ENCODE assay signal across 28 cellular contexts in the genomic region with DNA sequence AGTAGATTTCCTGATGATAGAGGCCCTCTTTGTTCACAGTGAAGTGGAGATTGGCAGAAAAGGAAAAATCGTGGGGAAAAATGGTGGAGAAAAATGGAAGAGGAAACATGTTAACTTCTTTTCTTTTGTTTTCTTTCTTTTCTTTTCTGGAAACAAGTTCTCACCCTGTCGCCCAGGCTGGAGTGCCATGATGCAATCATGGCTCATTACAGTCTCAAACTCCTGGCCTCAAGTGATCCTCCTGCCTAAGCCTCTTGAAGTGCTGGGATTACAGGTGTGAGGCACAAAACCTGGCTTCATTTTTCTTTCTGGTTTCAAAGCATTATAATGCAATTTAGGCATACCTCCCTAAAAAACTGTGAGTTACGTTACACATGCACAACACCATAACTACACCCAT.
"Had no signal": no experiment of that assay in that cellular context is flagged by ENCODE, and none has a peak within 500 bp of the region (broad histone marks: within the 10 kb centered on the region; RNA-seq: fewer than 3 reads in every experiment).

No MANE protein-coding gene starts in this region.

- H3K4me3 ChIP-seq: body of pancreas, esophagus muscularis mucosa, gastrocnemius medialis, heart left ventricle had no signal

- H3K9me3 ChIP-seq: body of pancreas, esophagus muscularis mucosa, gastrocnemius medialis had no signal

- H3K36me3 ChIP-seq: esophagus muscularis mucosa, gastrocnemius medialis, heart left ventricle, WERI-Rb-1 had no signal

- H3K27me3 ChIP-seq: body of pancreas, esophagus muscularis mucosa, foreskin keratinocyte, gastrocnemius medialis, heart left ventricle had no signal

- FAIRE-seq: colon had no signal

- H3K4me1 ChIP-seq: body of pancreas, esophagus muscularis mucosa, foreskin keratinocyte, gastrocnemius medialis, heart left ventricle had no signal

- DNase-seq: activated B cell treated with CpG ODN at 0.5 μM for 24 hours; activated CD4-positive, alpha-beta T cell treated with anti-CD3 and anti-CD28 coated beads for 48 hours; activated CD4-positive, alpha-beta T cell treated with anti-CD3 and anti-CD28 coated beads, Interleukin-2, amount 50 U/mL, for 1 hour; activated CD4-positive, alpha-beta T cell treated with anti-CD3 and anti-CD28 coated beads, Interleukin-2, amount 50 U/mL, for 48 hours; activated CD8-positive, alpha-beta memory T cell treated with anti-CD3 and anti-CD28 coated beads for 24 hours; activated CD8-positive, alpha-beta T cell treated with anti-CD3 and anti-CD28 coated beads for 36 hours; activated effector memory CD4-positive, alpha-beta T cell treated with Interleukin-2 at 50 U/mL for 16 hours; activated gamma-delta T cell treated with Interleukin-2 at 50 U/mL for 16 hours; activated naive CD4-positive, alpha-beta T cell treated with anti-CD3 and anti-CD28 coated beads, Interleukin-2, amount 50 U/mL, for 16 hours; activated naive CD4-positive, alpha-beta T cell treated with Interleukin-2 at 50 U/mL for 16 hours; activated T-cell treated with anti-CD3 and anti-CD28 coated beads, Interleukin-2, amount 50 U/mL, for 4 hours; amygdala; aorta; body of pancreas; caudate nucleus; cortex of kidney; dermis blood vessel endothelial cell; effector CD4-positive, alpha-beta T cell; effector memory CD8-positive, alpha-beta T cell; erythroblast; foreskin keratinocyte; gastrocnemius medialis; glutamatergic neuron; heart left ventricle; T1000; WERI-Rb-1 had no signal

- H3K27ac ChIP-seq: body of pancreas, esophagus muscularis mucosa, foreskin keratinocyte, gastrocnemius medialis, heart left ventricle, WERI-Rb-1 had no signal
